8 cellular contexts compared by ENCODE assay signal in genomic region chr6:30678964-30679726, GRCh38. TPM values are rescaled to one million over a fixed set of nuclear protein-coding genes. Genes with fewer than 3 reads are reported as not detected.
DNase-seq lines count a peak whose midpoint lies in the region; ATAC-seq and TF ChIP-seq lines count a peak whose summit lies in the region.

No MANE protein-coding gene starts in this region.

- H3K9me3 ChIP-seq in duodenal mucosa (ENCODE audit: control insufficient read depth in 1 of 2, low read length in 2 of 2): no peaks in the 10 kb centered on the region

- POLR2A ChIA-PET in activated CD8-positive, alpha-beta T cell treated with anti-CD3 and anti-CD28 coated beads for 36 hours (lab: Charles Lee): interaction anchor here (0.6 to 15.7 kb wide), 6 partner anchors 9 to 205 kb away, joined by 3 to 500 read pairs (median 4); partner anchors contain the start of genes DDR1, MDC1, MRPS18B and TUBB

- no peak overlapping the region for H3K27ac ChIP-seq in duodenal mucosa (ENCODE audit: low read depth, low read length)

- CTCF ChIA-PET in activated CD8-positive, alpha-beta T cell treated with anti-CD3 and anti-CD28 coated beads for 36 hours (lab: Charles Lee): interaction anchor here (0.6 to 18.6 kb wide), 33 partner anchors 10 to 412 kb away, joined by 3 to 704 read pairs (median 4); partner anchors contain the start of genes GNL1, GTF2H4, IER3 and MDC1

- peak; percentile 45 for DNase-seq in DMS 273 treated with DMSO at 0.1 percent for 48 hours (lab: John Stamatoyannopoulos, UW)
- peak; percentile 45 for DNase-seq in NCI-H526 treated with DMSO at 0.1 percent for 48 hours (lab: John Stamatoyannopoulos, UW)
- DNase-seq in activated CD8-positive, alpha-beta T cell treated with anti-CD3 and anti-CD28 coated beads for 36 hours: peak; percentile 92
- peak; percentile 86 to 92 for DNase-seq in lung microvascular endothelial cell (ENCODE audit: low read depth in 2 of 2)
- peak; percentile 82 to 91 (median 85) for DNase-seq in stimulated activated CD4-positive, alpha-beta T cell treated with anti-CD3 and anti-CD28 coated beads, TNF-alpha, amount 100 ng/mL, for 4 hours (ENCODE audit: low read depth in 3 of 3)
- no peak for DNase-seq in cortex of kidney (lab: John Stamatoyannopoulos, UW)

- peaks cover 3 to 17% of the 10 kb centered on the region in 2 donors for H3K36me3 ChIP-seq in duodenal mucosa (ENCODE audit: control insufficient read depth in 1 of 2, insufficient read depth in 2 of 2, low read length in 2 of 2)

- ATAC-seq in HG02798 (IDR thresholded peaks at IDR 0.05; ENCODE audit: poor library complexity, unreplicated experiment): peak; percentile 57
- ATAC-seq in activated CD8-positive, alpha-beta T cell treated with anti-CD3 and anti-CD28 coated beads for 36 hours: peak; percentile 27

- H3K9me3 Mint-ChIP-seq in activated CD8-positive, alpha-beta T cell treated with anti-CD3 and anti-CD28 coated beads for 36 hours: no peaks in the 10 kb centered on the region

- H3K27me3 ChIP-seq in duodenal mucosa (ENCODE audit: control insufficient read depth in 1 of 2, insufficient read depth in 2 of 2, low read length in 2 of 2): no peaks in the 10 kb centered on the region

- peaks cover 74% of the 10 kb centered on the region for H3K36me3 Mint-ChIP-seq in activated CD8-positive, alpha-beta T cell treated with anti-CD3 and anti-CD28 coated beads for 36 hours (ENCODE audit: low read depth)

- H3K4me3 ChIP-seq in duodenal mucosa (ENCODE audit: low read depth in 1 of 2, low read length in 2 of 2): peak overlapping the region; percentile 51 to 58

- peaks cover 11% of the 10 kb centered on the region for H3K4me1 Mint-ChIP-seq in activated CD8-positive, alpha-beta T cell treated with anti-CD3 and anti-CD28 coated beads for 36 hours (ENCODE audit: low read depth)

- intact Hi-C loops in activated CD8-positive, alpha-beta T cell treated with anti-CD3 and anti-CD28 coated beads for 36 hours (cut with micrococcal nuclease): loop anchor here (2.0 kb wide), 1 partner anchor 52 kb away; no protein-coding TSS in a partner anchor

- H3K4me1 ChIP-seq in duodenal mucosa (ENCODE audit: control insufficient read depth in 1 of 2, insufficient read depth in 2 of 2, low read length in 2 of 2): peaks cover 20 to 29% of the 10 kb centered on the region in 2 donors

- peak overlapping the region; percentile 88 for H3K4me3 Mint-ChIP-seq in activated CD8-positive, alpha-beta T cell treated with anti-CD3 and anti-CD28 coated beads for 36 hours

- peak overlapping the region; percentile 95 for H3K27ac Mint-ChIP-seq in activated CD8-positive, alpha-beta T cell treated with anti-CD3 and anti-CD28 coated beads for 36 hours

- no peaks in the 10 kb centered on the region for H3K27me3 Mint-ChIP-seq in activated CD8-positive, alpha-beta T cell treated with anti-CD3 and anti-CD28 coated beads for 36 hours

- TF ChIP-seq CTCF in activated CD8-positive, alpha-beta T cell treated with anti-CD3 and anti-CD28 coated beads for 36 hours (IDR thresholded peaks at IDR 0.05): peak; percentile 97

- H3K9ac ChIP-seq in duodenal mucosa (ENCODE audit: low read depth in 1 of 2, low read length in 2 of 2): peak overlapping the region; percentile 41 to 54

RNA-seq across cellular contexts. Expression of gene DHX16, which starts 6.3 kb away (rescaled TPM):
- 10 to 100 TPM; 31.1 to 31.3 TPM for total RNA-seq in activated CD8-positive, alpha-beta T cell treated with anti-CD3 and anti-CD28 coated beads for 36 hours
- total RNA-seq in lung microvascular endothelial cell: 25.1 and 32.5 TPM in 2 replicates

RNA-seq across cellular contexts. Expression of gene PPP1R18, which starts 7.3 kb away (rescaled TPM):
- total RNA-seq in activated CD8-positive, alpha-beta T cell treated with anti-CD3 and anti-CD28 coated beads for 36 hours: 100 to 1,000 TPM; 174 to 177 TPM
- 31.5 and 33.6 TPM in 2 replicates for total RNA-seq in lung microvascular endothelial cell

RNA-seq across cellular contexts. Expression of gene NRM, which starts 11.6 kb away (rescaled TPM):
- total RNA-seq in activated CD8-positive, alpha-beta T cell treated with anti-CD3 and anti-CD28 coated beads for 36 hours: 10 to 100 TPM; 21.0 to 22.0 TPM
- total RNA-seq in lung microvascular endothelial cell: 1.6 and 2.2 TPM in 2 replicates

RNA-seq across cellular contexts. Expression of gene C6orf136, which starts 32.2 kb away (rescaled TPM):
- total RNA-seq in activated CD8-positive, alpha-beta T cell treated with anti-CD3 and anti-CD28 coated beads for 36 hours: 10 to 100 TPM; 34.8 to 40.1 TPM
- total RNA-seq in lung microvascular endothelial cell: 3.1 and 5.6 TPM in 2 replicates

RNA-seq across cellular contexts. Expression of gene MDC1, which starts 37.9 kb away (rescaled TPM):
- total RNA-seq in activated CD8-positive, alpha-beta T cell treated with anti-CD3 and anti-CD28 coated beads for 36 hours: 10 to 100 TPM; 80.4 to 90.7 TPM
- total RNA-seq in lung microvascular endothelial cell: 3.0 and 4.1 TPM in 2 replicates
